ENCODE assay signal across 16 cellular contexts in the genomic region with DNA sequence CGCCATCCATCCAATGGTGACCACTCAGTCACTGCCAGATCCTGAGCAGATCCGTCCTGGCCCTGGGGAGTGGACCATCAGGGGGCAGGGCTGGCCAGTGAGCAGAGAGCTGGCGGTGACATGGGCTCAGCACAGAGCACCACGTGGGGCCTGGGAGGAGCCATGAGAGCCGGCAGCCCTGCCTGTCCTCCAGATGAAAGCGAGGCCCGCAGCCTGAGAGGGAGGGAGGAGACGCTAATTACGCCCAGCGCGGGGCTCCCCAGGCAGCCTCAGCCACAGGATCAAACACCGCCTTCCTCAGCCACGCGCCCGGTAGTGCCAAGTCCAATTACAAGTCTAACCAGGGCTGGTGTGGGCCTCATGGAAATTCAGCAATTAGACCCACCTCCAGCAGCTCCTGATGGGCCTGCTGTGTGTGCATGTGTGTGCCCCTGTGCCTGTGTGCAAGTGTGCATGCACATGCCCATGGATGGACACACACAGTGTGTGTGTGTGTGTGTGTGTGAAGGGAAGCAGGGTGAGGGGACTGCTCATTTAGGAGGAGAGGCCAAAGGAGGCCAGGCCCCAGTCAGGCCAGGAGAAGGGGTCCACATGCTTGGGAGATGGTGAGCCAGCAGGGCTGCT.
A peak's percentile ranks its signal among the peaks of the same experiment; 100 is the strongest.
DNase-seq lines count a peak whose midpoint lies in the region; ATAC-seq and TF ChIP-seq lines count a peak whose summit lies in the region.
"Had no signal": no experiment of that assay in that cellular context is flagged by ENCODE, and none has a peak within 500 bp of the region (broad histone marks: within the 10 kb centered on the region; RNA-seq: fewer than 3 reads in every experiment).

No MANE protein-coding gene starts in this region.

- intact Hi-C loops in body of pancreas (cut with DNase I) = no loop called here
- intact Hi-C loops in activated CD8-positive, alpha-beta T cell treated with anti-CD3 and anti-CD28 coated beads for 36 hours (cut with micrococcal nuclease) = no loop called here

- H3K9me3 ChIP-seq in body of pancreas (no peaks in the 10 kb centered on the region), neural cell (ENCODE audit: low read length) (no peaks in the 10 kb centered on the region)

- H3K4me3 Mint-ChIP-seq in activated CD8-positive, alpha-beta T cell treated with anti-CD3 and anti-CD28 coated beads for 36 hours = no peak overlapping the region
- H3K4me3 Mint-ChIP-seq: activated CD4-positive, alpha-beta memory T cell treated with anti-CD3 and anti-CD28 coated beads for 36 hours; activated naive CD8-positive, alpha-beta T cell treated with anti-CD3 and anti-CD28 coated beads, Interleukin-2, amount 10 ng/mL, durations not matched to agents 7 days and 5 days; CD4-positive, CD25-positive, alpha-beta regulatory T cell; effector memory CD8-positive, alpha-beta T cell; T-cell had no signal

- ATAC-seq in body of pancreas (peak; percentile 69), HG02623 (IDR thresholded peaks at IDR 0.05; ENCODE audit: unreplicated experiment) (no peak)
- no peak for ATAC-seq in activated CD8-positive, alpha-beta T cell treated with anti-CD3 and anti-CD28 coated beads for 36 hours
- ATAC-seq: effector memory CD8-positive, alpha-beta T cell; T-cell had no signal

- POLR2A ChIA-PET in activated CD8-positive, alpha-beta T cell treated with anti-CD3 and anti-CD28 coated beads for 36 hours (lab: Charles Lee) = no interaction called here

- CTCF ChIA-PET in activated CD8-positive, alpha-beta T cell treated with anti-CD3 and anti-CD28 coated beads for 36 hours (lab: Charles Lee) = interaction anchor here (1.0 kb wide), 1 partner anchor 69 kb away, joined by 3 read pairs; a partner anchor contains a TSS

- no peak for TF ChIP-seq POLR2A in body of pancreas (IDR thresholded peaks at IDR 0.05)

- peak; percentile 41 for DNase-seq in DMS153 (lab: John Stamatoyannopoulos, UW)
- DNase-seq in NCI-H1694 (lab: John Stamatoyannopoulos, UW) = peak; percentile 54
- DNase-seq in body of pancreas = peak in 1 of 4 donors; percentile 48
- DNase-seq in activated CD8-positive, alpha-beta T cell treated with anti-CD3 and anti-CD28 coated beads for 36 hours = no peak
- DNase-seq in GM19238 (ENCODE audit: insufficient read length, low spot score) = no peak
- DNase-seq in germinal center (ENCODE audit: low spot score) = no peak
- DNase-seq: activated CD4-positive, alpha-beta memory T cell treated with anti-CD3 and anti-CD28 coated beads for 36 hours; activated naive CD8-positive, alpha-beta T cell treated with anti-CD3 and anti-CD28 coated beads, Interleukin-2, amount 10 ng/mL, durations not matched to agents 7 days and 5 days; CD4-positive, CD25-positive, alpha-beta regulatory T cell; effector memory CD8-positive, alpha-beta T cell; Kasumi-1; midbrain; NCI-H524 treated with DMSO at 0.1 percent for 48 hours; T-cell had no signal

- no peaks in the 10 kb centered on the region for H3K36me3 Mint-ChIP-seq in activated CD8-positive, alpha-beta T cell treated with anti-CD3 and anti-CD28 coated beads for 36 hours (ENCODE audit: low read depth)
- H3K36me3 Mint-ChIP-seq: activated CD4-positive, alpha-beta memory T cell treated with anti-CD3 and anti-CD28 coated beads for 36 hours; activated naive CD8-positive, alpha-beta T cell treated with anti-CD3 and anti-CD28 coated beads, Interleukin-2, amount 10 ng/mL, durations not matched to agents 7 days and 5 days; CD4-positive, CD25-positive, alpha-beta regulatory T cell; T-cell had no signal

- H3K4me1 ChIP-seq in body of pancreas = peaks cover 12% of the 10 kb centered on the region

- no peak overlapping the region for H3K4me2 ChIP-seq in neural cell (ENCODE audit: low read length)

- H3K9me2 ChIP-seq in neural cell (ENCODE audit: insufficient read depth, low read length) = no peaks in the 10 kb centered on the region

- TF ChIP-seq EP300 in neural cell (conservative IDR thresholded peaks at IDR 0.05; ENCODE audit: poor library complexity, severe bottlenecking) = no peak

- no peaks in the 10 kb centered on the region for H3K27me3 Mint-ChIP-seq in activated CD8-positive, alpha-beta T cell treated with anti-CD3 and anti-CD28 coated beads for 36 hours
- H3K27me3 Mint-ChIP-seq: activated CD4-positive, alpha-beta memory T cell treated with anti-CD3 and anti-CD28 coated beads for 36 hours; activated naive CD8-positive, alpha-beta T cell treated with anti-CD3 and anti-CD28 coated beads, Interleukin-2, amount 10 ng/mL, durations not matched to agents 7 days and 5 days; CD4-positive, CD25-positive, alpha-beta regulatory T cell had no signal

- H4K20me1 ChIP-seq in neural cell (ENCODE audit: insufficient read depth) = no peaks in the 10 kb centered on the region

- H3K79me2 ChIP-seq in neural cell (replicated peaks; ENCODE audit: insufficient read depth, low read length) = no peaks in the 10 kb centered on the region

- H3K27ac ChIP-seq in body of pancreas (no peak overlapping the region), neural cell (ENCODE audit: low read length) (peak overlapping the region; percentile 28)

- no peak overlapping the region for H2AFZ ChIP-seq in neural cell (ENCODE audit: low read depth, low read length)

- H3K36me3 ChIP-seq in body of pancreas (replicated peaks in 1 of 2; ENCODE audit: insufficient read depth in 1 of 2, low read depth in 2 of 2) (no peaks in the 10 kb centered on the region), neural cell (ENCODE audit: insufficient read depth, low read length) (no peaks in the 10 kb centered on the region)

- H3K9ac ChIP-seq in neural cell (ENCODE audit: low read length) = peak overlapping the region; percentile 23

- no peak overlapping the region for H3K4me3 ChIP-seq in body of pancreas
- H3K4me3 ChIP-seq in neural cell (ENCODE audit: low read length) = no peak overlapping the region

- TF ChIP-seq RAD21 in neural cell (conservative IDR thresholded peaks at IDR 0.05) = no peak

- H3K27me3 ChIP-seq in body of pancreas = no peaks in the 10 kb centered on the region
- no peaks in the 10 kb centered on the region for H3K27me3 ChIP-seq in neural cell (ENCODE audit: insufficient read depth, low read depth, low read length)

- no peaks in the 10 kb centered on the region for H3K9me3 Mint-ChIP-seq in activated CD8-positive, alpha-beta T cell treated with anti-CD3 and anti-CD28 coated beads for 36 hours
- H3K9me3 Mint-ChIP-seq: activated CD4-positive, alpha-beta memory T cell treated with anti-CD3 and anti-CD28 coated beads for 36 hours; activated naive CD8-positive, alpha-beta T cell treated with anti-CD3 and anti-CD28 coated beads, Interleukin-2, amount 10 ng/mL, durations not matched to agents 7 days and 5 days; effector memory CD8-positive, alpha-beta T cell; T-cell had no signal

- TF ChIP-seq CTCF in body of pancreas (IDR thresholded peaks at IDR 0.05) (no peak), neural cell (IDR thresholded peaks at IDR 0.05; ENCODE audit: poor library complexity, severe bottlenecking) (no peak)
- TF ChIP-seq CTCF in activated CD8-positive, alpha-beta T cell treated with anti-CD3 and anti-CD28 coated beads for 36 hours (IDR thresholded peaks at IDR 0.05) = no peak

- H3K4me1 Mint-ChIP-seq in activated CD8-positive, alpha-beta T cell treated with anti-CD3 and anti-CD28 coated beads for 36 hours (ENCODE audit: low read depth) = no peaks in the 10 kb centered on the region
- H3K4me1 Mint-ChIP-seq: activated naive CD8-positive, alpha-beta T cell treated with anti-CD3 and anti-CD28 coated beads, Interleukin-2, amount 10 ng/mL, durations not matched to agents 7 days and 5 days; CD4-positive, CD25-positive, alpha-beta regulatory T cell; T-cell had no signal

- no peaks in the 10 kb centered on the region for H3F3A ChIP-seq in neural cell (ENCODE audit: insufficient read depth, low read length, poor library complexity, severe bottlenecking)

- 39 to 62% methylated on average over 11 to 15 of the region's 15 CpGs for WGBS in body of pancreas, 2 donors

- H3K27ac Mint-ChIP-seq in activated CD8-positive, alpha-beta T cell treated with anti-CD3 and anti-CD28 coated beads for 36 hours = no peak overlapping the region
- H3K27ac Mint-ChIP-seq: activated CD4-positive, alpha-beta memory T cell treated with anti-CD3 and anti-CD28 coated beads for 36 hours; activated naive CD8-positive, alpha-beta T cell treated with anti-CD3 and anti-CD28 coated beads, Interleukin-2, amount 10 ng/mL, durations not matched to agents 7 days and 5 days; CD4-positive, CD25-positive, alpha-beta regulatory T cell; T-cell had no signal

TF ChIP-seq in neural cell, 6 proteins besides CTCF, POLR2A, EP300 and RAD21:
- TF ChIP-seq MXI1 (conservative IDR thresholded peaks at IDR 0.05; ENCODE audit: poor library complexity, severe bottlenecking) (peak; percentile 16), SMC3 (conservative IDR thresholded peaks at IDR 0.05; ENCODE audit: poor library complexity) (no peak)

Comparison
In these comparisons a context has a peak if more than half of its experiments do, and no peak if none do; other contexts are left out.
1. DNase-seq: peak in DMS153 (single experiment) and NCI-H1694 (single experiment); none in activated CD8-positive, alpha-beta T cell treated with anti-CD3 and anti-CD28 coated beads for 36 hours (single experiment), GM19238 (single experiment) and germinal center (single experiment).